In genomic region chr19:47232422-47233211, GRCh38 we compare ENCODE assay signal across 8 cellular contexts. TPM values are rescaled to one million over a fixed set of nuclear protein-coding genes. Genes with fewer than 3 reads are reported as not detected.
A peak's percentile ranks its signal among the peaks of the same experiment; 100 is the strongest.
DNase-seq lines count a peak whose midpoint lies in the region; ATAC-seq and TF ChIP-seq lines count a peak whose summit lies in the region.

No MANE protein-coding gene starts in this region.

- no peaks in the 10 kb centered on the region for H3K36me3 ChIP-seq in endocrine pancreas (ENCODE audit: control insufficient read depth, insufficient read depth, low read length)
- no peaks in the 10 kb centered on the region for H3K36me3 ChIP-seq in prostate gland

- H3K4me3 ChIP-seq in endocrine pancreas (ENCODE audit: control insufficient read depth, insufficient read depth, low read length) (no peak overlapping the region), prostate gland (no peak overlapping the region)

- no peak for TF ChIP-seq CTCF in prostate gland (IDR thresholded peaks at IDR 0.05)

- H3K9me3 ChIP-seq in endocrine pancreas (ENCODE audit: control insufficient read depth, low read length) (no peaks in the 10 kb centered on the region), prostate gland (no peaks in the 10 kb centered on the region)

- no peak for DNase-seq in activated T-cell treated with anti-CD3 and anti-CD28 coated beads, Interleukin-2, amount 50 U/mL, for 24 hours
- no peak for DNase-seq in activated T-cell treated with anti-CD3 and anti-CD28 coated beads, Interleukin-2, amount 50 U/mL, for 1 hour
- DNase-seq in RKO (ENCODE audit: low spot score) (peak; percentile 90), prostate gland (ENCODE audit: low spot score) (peak; percentile 65), medulla oblongata (ENCODE audit: extremely low spot score) (no peak), left lobe of liver (ENCODE audit: low spot score) (no peak)

- H3K27ac ChIP-seq in prostate gland = peak overlapping the region; percentile 79 to 84

- H3K27me3 Mint-ChIP-seq in activated T-cell treated with anti-CD3 and anti-CD28 coated beads, Interleukin-2, amount 50 U/mL, for 24 hours = no peaks in the 10 kb centered on the region

- no peaks in the 10 kb centered on the region for H3K9me3 Mint-ChIP-seq in activated T-cell treated with anti-CD3 and anti-CD28 coated beads, Interleukin-2, amount 50 U/mL, for 24 hours

- H3K27me3 ChIP-seq in endocrine pancreas (ENCODE audit: control insufficient read depth, insufficient read depth, low read length) = no peaks in the 10 kb centered on the region
- no peaks in the 10 kb centered on the region for H3K27me3 ChIP-seq in prostate gland (replicated peaks; ENCODE audit: insufficient read depth)

- peak overlapping the region; percentile 68 for H3K27ac Mint-ChIP-seq in activated T-cell treated with anti-CD3 and anti-CD28 coated beads, Interleukin-2, amount 50 U/mL, for 24 hours

- no peaks in the 10 kb centered on the region for H3K36me3 Mint-ChIP-seq in activated T-cell treated with anti-CD3 and anti-CD28 coated beads, Interleukin-2, amount 50 U/mL, for 24 hours (ENCODE audit: low read depth)

- WGBS in prostate gland = 27% methylated on average over 16 of the region's 16 CpGs

- H3K9ac ChIP-seq in endocrine pancreas (ENCODE audit: control insufficient read depth, insufficient read depth, low read length) = peak overlapping the region; percentile 22

- ATAC-seq in GM19035 (IDR thresholded peaks at IDR 0.05; ENCODE audit: unreplicated experiment) (no peak), left lobe of liver (no peak)

- intact Hi-C loops in prostate gland (cut with DNase I) = no loop called here

- peaks cover 19% of the 10 kb centered on the region for H3K4me1 Mint-ChIP-seq in activated T-cell treated with anti-CD3 and anti-CD28 coated beads, Interleukin-2, amount 50 U/mL, for 24 hours (ENCODE audit: low read depth)

- H3K4me3 Mint-ChIP-seq in activated T-cell treated with anti-CD3 and anti-CD28 coated beads, Interleukin-2, amount 50 U/mL, for 24 hours = peak overlapping the region; percentile 73

- no peak for TF ChIP-seq POLR2A in prostate gland (IDR thresholded peaks at IDR 0.05)

- H3K4me1 ChIP-seq in endocrine pancreas (ENCODE audit: control insufficient read depth, insufficient read depth, low read length) = no peaks in the 10 kb centered on the region
- peaks cover 3% of the 10 kb centered on the region for H3K4me1 ChIP-seq in prostate gland (replicated peaks)

RNA-seq across cellular contexts. Expression of gene BBC3, which starts 1.6 kb away (rescaled TPM):
- total RNA-seq in prostate gland (10 to 100 TPM; 11.1 to 12.8 TPM), left lobe of liver (2.7 TPM)

RNA-seq across cellular contexts. Expression of gene CCDC9, which starts 23.7 kb away (rescaled TPM):
- total RNA-seq in prostate gland (10 to 100 TPM; 27.9 to 48.7 TPM), left lobe of liver (10.4 TPM)

RNA-seq across cellular contexts. Expression of gene INAFM1, which starts 42.1 kb away (rescaled TPM):
- total RNA-seq in prostate gland = 10 to 100 TPM; 11.4 to 30.2 TPM
- total RNA-seq in left lobe of liver = 5.6 TPM

Comparison
In these comparisons a context has a peak if more than half of its experiments do, and no peak if none do; other contexts are left out.
1. DNase-seq: peak in RKO (single experiment) and prostate gland (single experiment); none in activated T-cell treated with anti-CD3 and anti-CD28 coated beads, Interleukin-2, amount 50 U/mL, for 24 hours (single experiment), activated T-cell treated with anti-CD3 and anti-CD28 coated beads, Interleukin-2, amount 50 U/mL, for 1 hour (single experiment), medulla oblongata (single experiment) and left lobe of liver (single experiment).